19 cellular contexts compared by ENCODE assay signal in the genomic region with DNA sequence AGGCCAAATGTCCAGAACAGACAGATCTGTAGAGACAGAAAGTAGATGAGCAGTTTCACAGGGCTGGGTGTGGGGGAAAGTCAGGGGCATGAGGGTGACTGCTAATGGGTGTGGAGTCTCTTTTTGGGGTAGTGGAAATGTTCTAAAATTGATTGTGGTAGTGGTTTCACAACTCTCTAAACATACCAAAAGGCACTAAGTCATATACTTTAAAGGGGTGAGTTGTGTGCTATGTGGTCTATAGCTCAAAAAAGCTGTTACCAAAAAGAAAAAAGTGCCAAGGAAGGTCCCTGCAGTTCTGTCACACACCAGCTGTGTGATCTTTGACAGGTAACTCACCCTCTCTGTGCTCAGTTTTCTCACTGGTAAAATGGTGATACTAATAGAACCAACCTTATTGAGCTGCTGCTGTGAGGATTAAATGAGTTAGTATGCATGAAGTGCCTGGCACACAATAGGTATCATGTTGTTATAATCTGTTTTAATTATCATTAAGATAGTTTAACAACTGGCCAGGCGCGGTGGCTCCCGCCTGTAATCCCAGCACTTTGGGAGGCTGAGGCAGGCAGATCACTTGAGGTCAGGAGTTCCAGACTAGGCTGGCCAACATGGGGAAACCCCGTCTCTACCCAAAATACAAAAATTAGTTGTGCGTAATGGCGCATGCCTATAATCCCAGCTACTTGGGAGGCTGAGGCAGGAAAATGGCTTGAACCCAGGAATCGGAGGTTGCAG. TPM values are rescaled to one million over a fixed set of nuclear protein-coding genes. Genes with fewer than 3 reads are reported as not detected.
A peak's percentile ranks its signal among the peaks of the same experiment; 100 is the strongest.
DNase-seq lines count a peak whose midpoint lies in the region; ATAC-seq and TF ChIP-seq lines count a peak whose summit lies in the region.
"Had no signal": no experiment of that assay in that cellular context is flagged by ENCODE, and none has a peak within 500 bp of the region (broad histone marks: within the 10 kb centered on the region; RNA-seq: fewer than 3 reads in every experiment).

No MANE protein-coding gene starts in this region.

- H3K9me3 ChIP-seq in heart right ventricle = no peaks in the 10 kb centered on the region
- H3K9me3 ChIP-seq: heart left ventricle had no signal

- H3K36me3 ChIP-seq in heart right ventricle = peaks cover 0 to 17% (median 0%) of the 10 kb centered on the region in 9 donors
- H3K36me3 ChIP-seq: heart left ventricle had no signal

- TF ChIP-seq CTCF in heart right ventricle (IDR thresholded peaks at IDR 0.05) = no peak

- H3K36me3 Mint-ChIP-seq in activated naive CD4-positive, alpha-beta T cell treated with anti-CD3 and anti-CD28 coated beads, Interleukin-2, amount 50 U/mL, for 72 hours = peaks cover 0 to 6% of the 10 kb centered on the region in 2 donors
- no peaks in the 10 kb centered on the region for H3K36me3 Mint-ChIP-seq in T-cell
- H3K36me3 Mint-ChIP-seq in stimulated activated naive B cell treated with anti-CD40 and anti-IgM and Interleukin-4, amounts not matched to agents 10 μg/mL and 1 μg/mL and 100 μg/mL, for 72 hours = peaks cover 12 to 15% of the 10 kb centered on the region in 2 donors

- H3K4me1 ChIP-seq in heart right ventricle = peaks cover 0 to 34% (median 0%) of the 10 kb centered on the region in 9 donors
- H3K4me1 ChIP-seq: parathyroid adenoma had no signal

- ATAC-seq in activated naive CD4-positive, alpha-beta T cell treated with anti-CD3 and anti-CD28 coated beads, Interleukin-2, amount 50 U/mL, for 72 hours = peak; percentile 60 to 86
- ATAC-seq in HG02884 (IDR thresholded peaks at IDR 0.05; ENCODE audit: unreplicated experiment) (peak; percentile 67), T-cell (replicated peaks in 1 of 4) (peak; percentile 19 to 66 (median 36)), GM19328 (IDR thresholded peaks at IDR 0.05; ENCODE audit: unreplicated experiment) (no peak), heart right ventricle (no peak)
- ATAC-seq in stimulated activated naive B cell treated with anti-CD40 and anti-IgM and Interleukin-4, amounts not matched to agents 10 μg/mL and 1 μg/mL and 100 μg/mL, for 72 hours (replicated peaks) = peak; percentile 62 to 71

- no peak overlapping the region for H3K4me3 Mint-ChIP-seq in T-cell
- H3K4me3 Mint-ChIP-seq in stimulated activated naive B cell treated with anti-CD40 and anti-IgM and Interleukin-4, amounts not matched to agents 10 μg/mL and 1 μg/mL and 100 μg/mL, for 72 hours = no peak overlapping the region
- H3K4me3 Mint-ChIP-seq: activated CD4-positive, alpha-beta T cell treated with anti-CD3 and anti-CD28 coated beads, Interleukin-2, amount 10 ng/mL, durations not matched to agents 7 days and 5 days had no signal

- peaks cover 9 to 26% (median 20%) of the 10 kb centered on the region in 3 donors for H3K4me1 Mint-ChIP-seq in T-cell
- peaks cover 10 to 20% of the 10 kb centered on the region in 2 donors for H3K4me1 Mint-ChIP-seq in stimulated activated naive B cell treated with anti-CD40 and anti-IgM and Interleukin-4, amounts not matched to agents 10 μg/mL and 1 μg/mL and 100 μg/mL, for 72 hours

- H3K4me3 ChIP-seq in heart right ventricle = no peak overlapping the region
- H3K4me3 ChIP-seq: heart left ventricle, lung had no signal

- POLR2A ChIA-PET in T-cell (lab: Charles Lee) = interaction anchor here in 1 of 2 donors (0.5 kb wide), 1 partner anchor 554 kb away, joined by 7 read pairs; no protein-coding TSS in a partner anchor

- H3K27me3 Mint-ChIP-seq in T-cell = no peaks in the 10 kb centered on the region
- H3K27me3 Mint-ChIP-seq in stimulated activated naive B cell treated with anti-CD40 and anti-IgM and Interleukin-4, amounts not matched to agents 10 μg/mL and 1 μg/mL and 100 μg/mL, for 72 hours = peaks cover 0 to 4% of the 10 kb centered on the region in 2 donors
- H3K27me3 Mint-ChIP-seq: activated CD4-positive, alpha-beta T cell treated with anti-CD3 and anti-CD28 coated beads, Interleukin-2, amount 10 ng/mL, durations not matched to agents 7 days and 5 days had no signal

- DNase-seq in activated naive CD4-positive, alpha-beta T cell treated with anti-CD3 and anti-CD28 coated beads, Interleukin-2, amount 50 U/mL, for 72 hours (ENCODE audit: low spot score in 2 of 2) = no peak
- DNase-seq in activated naive CD4-positive, alpha-beta T cell (lab: John Stamatoyannopoulos, UW) = no peak
- DNase-seq in T-cell = peak in 6 of 34 experiments; percentile 22 to 46 (median 24)
- DNase-seq in stimulated activated naive B cell treated with anti-CD40 and anti-IgM and Interleukin-4, amounts not matched to agents 10 μg/mL and 1 μg/mL and 100 μg/mL, for 72 hours = no peak
- DNase-seq in heart right ventricle = no peak
- no peak for DNase-seq in SW480 (ENCODE audit: low spot score)
- DNase-seq: activated CD4-positive, alpha-beta T cell treated with anti-CD3 and anti-CD28 coated beads, Interleukin-2, amount 10 ng/mL, durations not matched to agents 7 days and 5 days; amniotic stem cell; effector memory CD4-positive, alpha-beta T cell; GDM1; KBM-7; SHP77 treated with DMSO at 0.1 percent for 48 hours; stimulated activated CD4-positive, alpha-beta T cell treated with anti-CD3 and anti-CD28 coated beads, Interleukin-4, amount 100 ng/mL, for 24 hours had no signal

- H3K27me3 ChIP-seq in heart right ventricle = peaks cover 0 to 12% (median 0%) of the 10 kb centered on the region in 7 donors

- H3K27ac ChIP-seq in heart right ventricle = no peak overlapping the region
- H3K27ac ChIP-seq: heart left ventricle, parathyroid adenoma had no signal

- intact Hi-C loops in heart right ventricle (cut with DNase I) = no loop called here

- H3K27ac Mint-ChIP-seq in activated naive CD4-positive, alpha-beta T cell treated with anti-CD3 and anti-CD28 coated beads, Interleukin-2, amount 50 U/mL, for 72 hours = no peak overlapping the region
- H3K27ac Mint-ChIP-seq in T-cell = peak overlapping the region in 1 of 2 donors; percentile 9
- no peak overlapping the region for H3K27ac Mint-ChIP-seq in stimulated activated naive B cell treated with anti-CD40 and anti-IgM and Interleukin-4, amounts not matched to agents 10 μg/mL and 1 μg/mL and 100 μg/mL, for 72 hours

- no peaks in the 10 kb centered on the region for H3K9me3 Mint-ChIP-seq in activated naive CD4-positive, alpha-beta T cell treated with anti-CD3 and anti-CD28 coated beads, Interleukin-2, amount 50 U/mL, for 72 hours
- no peaks in the 10 kb centered on the region for H3K9me3 Mint-ChIP-seq in T-cell
- H3K9me3 Mint-ChIP-seq in stimulated activated naive B cell treated with anti-CD40 and anti-IgM and Interleukin-4, amounts not matched to agents 10 μg/mL and 1 μg/mL and 100 μg/mL, for 72 hours = no peaks in the 10 kb centered on the region
- H3K9me3 Mint-ChIP-seq: activated CD4-positive, alpha-beta T cell treated with anti-CD3 and anti-CD28 coated beads, Interleukin-2, amount 10 ng/mL, durations not matched to agents 7 days and 5 days had no signal

- WGBS in heart right ventricle, 2 donors = 85 to 89% methylated on average over 7 of the region's 7 CpGs

- CTCF ChIA-PET in T-cell (lab: Charles Lee) = no interaction called here

RNA-seq across cellular contexts. Expression of gene ITGAX, which starts 10.3 kb away (rescaled TPM):
- total RNA-seq in activated naive CD4-positive, alpha-beta T cell treated with anti-CD3 and anti-CD28 coated beads, Interleukin-2, amount 50 U/mL, for 72 hours = 10 to 100 TPM in 1 of 2 donors, 1 to 10 TPM in 1; 7.3 to 19.1 TPM
- total RNA-seq in T-cell (1 to 10 TPM; 1.4 to 4.3 (median 3.9) TPM), heart right ventricle (10 to 100 TPM in 1 of 10 donors, 1 to 10 TPM in 7, under 1 TPM in 2; 0.79 to 18.5 (median 2.2) TPM)
- 1 to 10 TPM; 1.3 to 1.6 TPM for polyA plus RNA-seq in heart right ventricle
- polyA plus RNA-seq: BJ had no signal

RNA-seq across cellular contexts. Expression of gene ITGAD, which starts 27.8 kb away (rescaled TPM):
- total RNA-seq in activated naive CD4-positive, alpha-beta T cell treated with anti-CD3 and anti-CD28 coated beads, Interleukin-2, amount 50 U/mL, for 72 hours = not detected
- total RNA-seq in T-cell (under 1 TPM in 3 of 5 donors, not detected in 2; 0.22 to 0.70 (median 0.23) TPM), heart right ventricle (under 1 TPM in 1 of 10 donors, not detected in 9; 0.39 TPM)
- under 1 TPM in 1 of 2 donors, not detected in 1; 0.01 TPM for polyA plus RNA-seq in heart right ventricle
- total RNA-seq: activated CD4-positive, alpha-beta T cell treated with anti-CD3 and anti-CD28 coated beads, Interleukin-2, amount 10 ng/mL, durations not matched to agents 7 days and 5 days had no signal
- polyA plus RNA-seq: BJ, heart left ventricle had no signal

Comparison
In these comparisons a context has a peak if more than half of its experiments do, and no peak if none do; other contexts are left out.
1. ATAC-seq: peak in activated naive CD4-positive, alpha-beta T cell treated with anti-CD3 and anti-CD28 coated beads, Interleukin-2, amount 50 U/mL, for 72 hours (2 of 2), HG02884 (single experiment), T-cell (4 of 4) and stimulated activated naive B cell treated with anti-CD40 and anti-IgM and Interleukin-4, amounts not matched to agents 10 μg/mL and 1 μg/mL and 100 μg/mL, for 72 hours (2 of 2); none in GM19328 (single experiment) and heart right ventricle (0 of 8).